ENCODE assay signal across 28 cellular contexts in the genomic region with DNA sequence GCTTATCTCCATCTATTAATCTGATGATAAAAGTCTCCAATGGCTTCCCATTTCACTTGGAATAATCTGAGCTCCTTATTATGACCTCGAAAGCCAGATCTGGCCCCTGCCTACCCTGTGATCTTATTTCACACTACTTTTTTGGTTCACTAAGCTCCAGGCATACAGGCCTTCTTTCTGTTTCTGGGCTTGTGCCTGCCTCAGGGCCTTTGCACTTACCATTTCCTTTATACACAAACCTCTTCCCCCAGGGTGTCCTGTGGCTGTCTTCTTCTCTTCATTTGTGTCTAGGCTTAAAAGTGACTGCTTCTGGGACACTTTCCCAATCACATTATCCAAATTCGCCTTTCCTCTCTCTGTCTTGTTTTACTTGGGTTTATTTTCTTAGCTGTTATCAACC.
"Had no signal": no experiment of that assay in that cellular context is flagged by ENCODE, and none has a peak within 500 bp of the region (broad histone marks: within the 10 kb centered on the region; RNA-seq: fewer than 3 reads in every experiment).

No MANE protein-coding gene starts in this region.

- H3K36me3 ChIP-seq: colonic mucosa, esophagus muscularis mucosa, esophagus squamous epithelium, gastrocnemius medialis, gastroesophageal sphincter, heart left ventricle, heart right ventricle had no signal

- H3K79me2 ChIP-seq: hepatocyte had no signal

- FAIRE-seq: endometrium, endothelial cell of umbilical vein, frontal cortex had no signal

- ATAC-seq: effector memory CD8-positive, alpha-beta T cell; esophagus mucosa; foreskin keratinocyte; gastrocnemius medialis; gastroesophageal sphincter; heart left ventricle; heart right ventricle had no signal

- H3K4me3 ChIP-seq: colonic mucosa, coronary artery, dorsolateral prefrontal cortex, esophagus muscularis mucosa, esophagus squamous epithelium, gastrocnemius medialis, gastroesophageal sphincter, heart left ventricle, heart right ventricle, hepatocyte had no signal

- H3K27ac ChIP-seq: colonic mucosa, coronary artery, dorsolateral prefrontal cortex, epithelial cell of prostate, esophagus muscularis mucosa, foreskin keratinocyte, gastrocnemius medialis, gastroesophageal sphincter, heart left ventricle, heart right ventricle, hepatocyte had no signal

- H3K4me1 ChIP-seq: colonic mucosa, esophagus muscularis mucosa, foreskin keratinocyte, gastrocnemius medialis, gastroesophageal sphincter had no signal

- DNase-seq: colonic mucosa; cortex of kidney; dermis blood vessel endothelial cell; dorsolateral prefrontal cortex; effector CD4-positive, alpha-beta T cell; effector CD8-positive, alpha-beta T cell; effector memory CD4-positive, alpha-beta T cell; effector memory CD8-positive, alpha-beta T cell; endodermal cell; erythroblast; esophagus squamous epithelium; foreskin fibroblast; foreskin keratinocyte; foreskin melanocyte; gastrocnemius medialis; glutamatergic neuron; head of caudate nucleus; heart left ventricle; heart right ventricle had no signal

- H3K4me2 ChIP-seq: hepatocyte had no signal

- H3K27me3 ChIP-seq: colonic mucosa, dorsolateral prefrontal cortex, esophagus muscularis mucosa, esophagus squamous epithelium, foreskin keratinocyte, gastrocnemius medialis, gastroesophageal sphincter, heart left ventricle, heart right ventricle, hepatocyte had no signal

- H3K9me3 ChIP-seq: colonic mucosa, esophagus muscularis mucosa, esophagus squamous epithelium, gastrocnemius medialis, gastroesophageal sphincter, heart left ventricle, heart right ventricle had no signal

- H2AFZ ChIP-seq: hepatocyte had no signal
